In genomic region chr13:71156550-71156949, GRCh38 we compare ENCODE assay signal across 15 cellular contexts.
DNase-seq lines count a peak whose midpoint lies in the region; ATAC-seq and TF ChIP-seq lines count a peak whose summit lies in the region.
"Had no signal": no experiment of that assay in that cellular context is flagged by ENCODE, and none has a peak within 500 bp of the region (broad histone marks: within the 10 kb centered on the region; RNA-seq: fewer than 3 reads in every experiment).

No MANE protein-coding gene starts in this region.

- peaks cover 15% of the 10 kb centered on the region for H3K9me3 Mint-ChIP-seq in stimulated activated effector memory CD8-positive, alpha-beta T cell treated with anti-CD3 and anti-CD28 coated beads, Interleukin-12 subunit alpha, Interleukin-12 subunit beta, amount 100 ng/mL, for 72 hours

- ATAC-seq in stimulated activated effector memory CD8-positive, alpha-beta T cell treated with anti-CD3 and anti-CD28 coated beads, Interleukin-12 subunit alpha, Interleukin-12 subunit beta, amount 100 ng/mL, for 72 hours = no peak
- no peak for ATAC-seq in GM18867 (IDR thresholded peaks at IDR 0.05; ENCODE audit: unreplicated experiment)
- ATAC-seq: A549 had no signal

- H3K4me2 ChIP-seq in SU-DHL-6 (ENCODE audit: low read depth, low read length, poor library complexity, severe bottlenecking) = no peak overlapping the region
- H3K4me2 ChIP-seq: A549 had no signal

- H3K9me3 ChIP-seq in SU-DHL-6 (ENCODE audit: insufficient read depth, low read length) = no peaks in the 10 kb centered on the region
- H3K9me3 ChIP-seq: A549, BE2C had no signal

- no peak overlapping the region for H3K27ac ChIP-seq in SU-DHL-6 (ENCODE audit: low read depth, low read length)
- H3K27ac ChIP-seq: A549, C4-2B had no signal

- H3K36me3 Mint-ChIP-seq in stimulated activated effector memory CD8-positive, alpha-beta T cell treated with anti-CD3 and anti-CD28 coated beads, Interleukin-12 subunit alpha, Interleukin-12 subunit beta, amount 100 ng/mL, for 72 hours = no peaks in the 10 kb centered on the region
- H3K36me3 Mint-ChIP-seq: CD4-positive, alpha-beta memory T cell had no signal

- H3K4me1 Mint-ChIP-seq in stimulated activated effector memory CD8-positive, alpha-beta T cell treated with anti-CD3 and anti-CD28 coated beads, Interleukin-12 subunit alpha, Interleukin-12 subunit beta, amount 100 ng/mL, for 72 hours = no peaks in the 10 kb centered on the region
- H3K4me1 Mint-ChIP-seq: CD4-positive, alpha-beta memory T cell had no signal

- DNase-seq in NCI-H2227 treated with DMSO at 0.1 percent for 48 hours (lab: John Stamatoyannopoulos, UW) (peak; percentile 17), mucosa of gallbladder (ENCODE audit: low spot score) (peak; percentile 21), pons (ENCODE audit: low spot score) (no peak), NCI-H1105 (lab: John Stamatoyannopoulos, UW) (no peak)
- DNase-seq in stimulated activated effector memory CD8-positive, alpha-beta T cell treated with anti-CD3 and anti-CD28 coated beads, Interleukin-12 subunit alpha, Interleukin-12 subunit beta, amount 100 ng/mL, for 72 hours (ENCODE audit: low spot score in 2 of 2) = no peak
- DNase-seq: BE2C; CD4-positive, alpha-beta memory T cell; DND-41; GDM1; H7; IMR-90 had no signal

- H3K27me3 ChIP-seq in SU-DHL-6 (ENCODE audit: low read length) = no peaks in the 10 kb centered on the region
- H3K27me3 ChIP-seq: BE2C had no signal

- no peaks in the 10 kb centered on the region for H3K9me2 ChIP-seq in SU-DHL-6 (replicated peaks; ENCODE audit: insufficient read depth, low read length)

- no peak for TF ChIP-seq CTCF in SU-DHL-6 (IDR thresholded peaks at IDR 0.05; ENCODE audit: insufficient read depth, low read length, poor library complexity, severe bottlenecking)

- H2AFZ ChIP-seq in SU-DHL-6 (ENCODE audit: low read depth, low read length, severe bottlenecking) = peak overlapping the region; percentile 49

- H4K20me1 ChIP-seq in SU-DHL-6 (ENCODE audit: low read depth, low read length) = no peaks in the 10 kb centered on the region

- no peak overlapping the region for H3K4me3 Mint-ChIP-seq in stimulated activated effector memory CD8-positive, alpha-beta T cell treated with anti-CD3 and anti-CD28 coated beads, Interleukin-12 subunit alpha, Interleukin-12 subunit beta, amount 100 ng/mL, for 72 hours
- H3K4me3 Mint-ChIP-seq: CD4-positive, alpha-beta memory T cell had no signal

- H3K79me2 ChIP-seq in SU-DHL-6 (ENCODE audit: insufficient read depth, low read length) = no peaks in the 10 kb centered on the region

- H3K27ac Mint-ChIP-seq in stimulated activated effector memory CD8-positive, alpha-beta T cell treated with anti-CD3 and anti-CD28 coated beads, Interleukin-12 subunit alpha, Interleukin-12 subunit beta, amount 100 ng/mL, for 72 hours = no peak overlapping the region
- H3K27ac Mint-ChIP-seq: CD4-positive, alpha-beta memory T cell had no signal

- H3K9ac ChIP-seq in SU-DHL-6 (ENCODE audit: low read length) = no peak overlapping the region

- no peaks in the 10 kb centered on the region for H3K36me3 ChIP-seq in SU-DHL-6 (ENCODE audit: low read length)
- H3K36me3 ChIP-seq: BE2C had no signal

- H3K4me3 ChIP-seq in SU-DHL-6 (ENCODE audit: insufficient read depth, low read length, poor library complexity, severe bottlenecking) = no peak overlapping the region
- H3K4me3 ChIP-seq: A549 had no signal

- H3F3A ChIP-seq in SU-DHL-6 (ENCODE audit: insufficient read depth) = no peaks in the 10 kb centered on the region

Comparison
In these comparisons a context has a peak if more than half of its experiments do, and no peak if none do; other contexts are left out.
1. DNase-seq: peak in NCI-H2227 treated with DMSO at 0.1 percent for 48 hours (single experiment) and mucosa of gallbladder (single experiment); none in stimulated activated effector memory CD8-positive, alpha-beta T cell treated with anti-CD3 and anti-CD28 coated beads, Interleukin-12 subunit alpha, Interleukin-12 subunit beta, amount 100 ng/mL, for 72 hours (0 of 2), pons (single experiment) and NCI-H1105 (single experiment).